In the genomic region with DNA sequence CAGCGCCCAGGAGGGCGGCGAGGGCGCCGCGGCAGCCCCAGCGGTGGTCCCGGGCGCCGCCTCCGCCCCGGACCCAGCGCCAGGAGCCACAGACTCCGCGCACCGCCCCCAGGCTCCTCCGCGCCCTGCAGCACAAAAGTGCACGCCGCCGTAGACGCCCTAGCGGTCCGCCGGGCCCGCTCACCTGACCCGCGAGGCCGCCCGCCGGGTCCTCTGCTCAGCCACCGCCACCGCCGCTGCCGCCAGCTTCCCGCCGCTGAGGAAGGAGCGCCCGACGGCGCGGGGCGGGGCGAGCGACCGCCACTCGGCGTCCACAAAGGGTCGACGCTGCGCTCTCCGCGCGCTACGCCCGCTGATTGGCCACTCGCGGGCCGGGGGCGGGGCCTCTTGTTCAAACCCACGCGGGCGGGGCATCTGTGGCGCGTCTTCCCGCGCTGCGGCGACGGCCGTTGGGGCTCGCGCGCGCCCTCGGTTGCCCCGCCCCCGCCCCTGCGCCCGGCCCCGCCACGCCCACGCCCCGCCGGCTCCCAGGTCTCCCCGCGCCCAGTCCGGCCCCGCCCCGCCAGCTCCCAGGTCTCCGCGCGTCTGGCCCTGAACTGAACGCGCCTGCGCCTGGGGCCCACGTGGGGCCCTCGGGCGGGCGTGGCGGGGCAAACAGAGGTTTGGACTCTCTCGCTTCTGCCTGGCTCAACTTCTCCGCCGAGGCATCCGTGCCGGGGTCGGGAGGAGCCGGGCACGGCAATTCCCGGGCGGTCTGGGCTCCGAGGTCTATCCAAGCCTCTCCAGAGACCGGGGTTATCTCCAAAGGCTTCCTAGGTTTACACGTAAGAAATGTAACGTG, we compare ENCODE assay signal across 8 cellular contexts. TPM values are rescaled to one million over a fixed set of nuclear protein-coding genes. Genes with fewer than 3 reads are reported as not detected.
DNase-seq lines count a peak whose midpoint lies in the region; ATAC-seq, FAIRE-seq and TF ChIP-seq lines count a peak whose summit lies in the region.

A gene (minus strand): TSS at position 269 of the 841 bp plus-strand sequence. CDS start 9,154 bp downstream, outside the sequence.

- H3K27ac ChIP-seq in psoas muscle, result peak within 1 kb of the TSS; percentile 77

- ATAC-seq in HG02870 (IDR thresholded peaks at IDR 0.05; ENCODE audit: unreplicated experiment) (peak; percentile 70), left cardiac atrium (peak; percentile 96 to 97), psoas muscle (peak; percentile 97 to 98 (median 98))

- H3K36me3 ChIP-seq in psoas muscle (ENCODE audit: insufficient read depth in 1 of 2, low read depth in 1 of 2), result no peaks in the 10 kb centered on the region

- in situ Hi-C loops in GM13977 (cut with MboI; ENCODE audit: low pct_unique_long_range_greater_than_20kb, low sequenced_read_pairs, unreplicated experiment), result no loop called here

- DNase-seq in GM13977 (ENCODE audit: low spot score), result peak; percentile 100
- peak; percentile 99 for DNase-seq in NCI-H146 (lab: John Stamatoyannopoulos, UW)
- peak; percentile 89 for DNase-seq in amniotic epithelial cell (ENCODE audit: low read depth)
- peak; percentile 98 for DNase-seq in left cardiac atrium
- peak; percentile 98 for DNase-seq in psoas muscle
- DNase-seq in urothelium cell line (ENCODE audit: low spot score), result peak; percentile 93

- peak within 1 kb of the TSS; percentile 83 for H3K4me3 ChIP-seq in psoas muscle

- 0 to 1% (median 1%) methylated on average over 62 to 115 of the region's 115 CpGs for WGBS in psoas muscle, 3 donors

- TF ChIP-seq CTCF in GM13977 (IDR thresholded peaks at IDR 0.05; ENCODE audit: extremely low read depth, insufficient read depth, missing control alignments), result no peak
- no peak for TF ChIP-seq CTCF in psoas muscle (IDR thresholded peaks at IDR 0.05)

- H3K4me1 ChIP-seq in psoas muscle, result peaks cover 8% of the 10 kb centered on the region

- intact Hi-C loops in T-helper 1 cell treated with Interleukin-12 subunit alpha and Interleukin-12 subunit beta and Interleukin-4 antibody, amounts not matched to agents 30 ng/mL and 1 ng/mL, for 36 hours (cut with micrococcal nuclease), result loop anchor here (1.0 to 2.0 kb wide), 8 partner anchors 24 to 470 kb away; a partner anchor contains a TSS
- intact Hi-C loops in left cardiac atrium (cut with DNase I) (loop anchor here in 1 of 2 donors (5.0 kb wide), 1 partner anchor 39 kb away; no protein-coding TSS in a partner anchor), psoas muscle (cut with DNase I) (loop anchor here (2.0 to 5.0 kb wide), 2 partner anchors 34 to 40 kb away; a partner anchor contains a TSS)

- FAIRE-seq in urothelium cell line (lab: Jason Lieb, UNC), result no peak

- H3K9me3 ChIP-seq in psoas muscle, result no peaks in the 10 kb centered on the region

- H3K27me3 ChIP-seq in psoas muscle (ENCODE audit: insufficient read depth in 3 of 3, low read length in 2 of 3), result no peaks in the 10 kb centered on the region

RNA-seq across cellular contexts. Expression of the gene that starts here (rescaled TPM):
- total RNA-seq in T-helper 1 cell treated with Interleukin-12 subunit alpha and Interleukin-12 subunit beta and Interleukin-4 antibody, amounts not matched to agents 30 ng/mL and 1 ng/mL, for 36 hours, result 47.4 and 54.3 TPM in 2 replicates
- total RNA-seq in left cardiac atrium (1 to 10 TPM; 3.2 to 3.3 TPM), psoas muscle (1 to 10 TPM in 2 of 4 donors, under 1 TPM in 2; 0.79 to 1.8 (median 1.1) TPM)
- 1 to 10 TPM; 1.3 to 3.3 (median 2.1) TPM for polyA plus RNA-seq in psoas muscle

Comparison
In these comparisons a context has a peak if more than half of its experiments do, and no peak if none do; other contexts are left out.
1. Peak in every context shown above with its lines: DNase-seq, ATAC-seq, H3K4me3 ChIP-seq and H3K27ac ChIP-seq.
2. RNA of the gene that starts here (total RNA-seq): 47.4 to 54.3 TPM in T-helper 1 cell treated with Interleukin-12 subunit alpha and Interleukin-12 subunit beta and Interleukin-4 antibody, amounts not matched to agents 30 ng/mL and 1 ng/mL, for 36 hours; 3.2 to 3.3 TPM in left cardiac atrium and 0.79 to 1.8 TPM in psoas muscle; every median in the first group is over 10 times any median in the second.